In the genomic region with DNA sequence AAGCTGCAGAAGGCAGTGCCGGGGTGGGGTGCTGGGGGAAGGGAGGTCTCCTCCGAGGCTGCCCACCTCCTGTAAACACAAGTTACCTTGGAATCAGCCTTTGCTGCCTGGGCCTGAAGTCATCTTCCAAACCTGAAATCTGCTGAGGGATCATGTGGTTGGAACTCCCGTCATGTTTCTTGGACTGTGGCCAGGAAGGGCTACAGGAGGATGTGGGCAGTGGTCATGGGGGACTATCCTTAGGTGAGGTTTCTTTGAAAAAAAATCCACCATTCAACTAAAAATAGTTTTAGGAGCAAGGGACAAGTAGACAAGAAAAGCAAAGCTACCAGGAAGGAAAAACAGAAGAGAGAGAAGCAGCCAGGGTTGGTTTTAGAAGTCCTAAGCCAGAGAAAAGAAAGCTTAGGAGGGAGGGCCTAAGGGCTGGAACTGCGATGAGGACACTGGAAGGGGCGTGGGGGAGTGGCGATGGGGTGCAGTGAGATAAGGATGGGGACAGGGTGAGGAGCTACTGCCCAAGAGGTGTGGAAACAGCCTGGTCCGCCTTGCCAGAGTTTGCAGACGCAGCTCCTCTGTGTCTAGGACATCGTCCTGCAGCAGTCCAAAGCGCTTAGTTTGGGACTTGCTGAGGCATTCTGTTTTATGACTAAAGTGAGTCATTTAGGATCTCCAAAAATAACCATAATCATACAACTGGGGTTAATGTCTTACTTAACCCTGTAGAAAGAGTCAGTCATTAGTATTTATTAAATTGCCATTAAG, we compare ENCODE assay signal across 1 cellular context.
TF ChIP-seq lines count a peak whose summit lies in the region.

No MANE protein-coding gene starts in this region.

TF ChIP-seq in IMR-90, 13 proteins besides CTCF, POLR2A, EP300 and RAD21:
- TF ChIP-seq NFE2L2 (IDR thresholded peaks at IDR 0.05; ENCODE audit: low read depth, low read length) = no peak
- TF ChIP-seq USF2 (IDR thresholded peaks at IDR 0.05; ENCODE audit: low read depth, low read length) = no peak
- no peak for TF ChIP-seq CHD1 (IDR thresholded peaks at IDR 0.05; ENCODE audit: low read depth, low read length)
- TF ChIP-seq BHLHE40 (IDR thresholded peaks at IDR 0.05; ENCODE audit: low read depth, low read length) = no peak
- TF ChIP-seq, protein P1, sequence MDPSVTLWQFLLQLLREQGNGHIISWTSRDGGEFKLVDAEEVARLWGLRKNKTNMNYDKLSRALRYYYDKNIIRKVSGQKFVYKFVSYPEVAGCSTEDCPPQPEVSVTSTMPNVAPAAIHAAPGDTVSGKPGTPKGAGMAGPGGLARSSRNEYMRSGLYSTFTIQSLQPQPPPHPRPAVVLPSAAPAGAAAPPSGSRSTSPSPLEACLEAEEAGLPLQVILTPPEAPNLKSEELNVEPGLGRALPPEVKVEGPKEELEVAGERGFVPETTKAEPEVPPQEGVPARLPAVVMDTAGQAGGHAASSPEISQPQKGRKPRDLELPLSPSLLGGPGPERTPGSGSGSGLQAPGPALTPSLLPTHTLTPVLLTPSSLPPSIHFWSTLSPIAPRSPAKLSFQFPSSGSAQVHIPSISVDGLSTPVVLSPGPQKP (IDR thresholded peaks at IDR 0.05; ENCODE audit: borderline replicate concordance, low read depth, low read length) = no peak
TF ChIP-seq in IMR-90: peak in this region for 0.
